Comparison of ENCODE assay signal across 16 cellular contexts in the genomic region with DNA sequence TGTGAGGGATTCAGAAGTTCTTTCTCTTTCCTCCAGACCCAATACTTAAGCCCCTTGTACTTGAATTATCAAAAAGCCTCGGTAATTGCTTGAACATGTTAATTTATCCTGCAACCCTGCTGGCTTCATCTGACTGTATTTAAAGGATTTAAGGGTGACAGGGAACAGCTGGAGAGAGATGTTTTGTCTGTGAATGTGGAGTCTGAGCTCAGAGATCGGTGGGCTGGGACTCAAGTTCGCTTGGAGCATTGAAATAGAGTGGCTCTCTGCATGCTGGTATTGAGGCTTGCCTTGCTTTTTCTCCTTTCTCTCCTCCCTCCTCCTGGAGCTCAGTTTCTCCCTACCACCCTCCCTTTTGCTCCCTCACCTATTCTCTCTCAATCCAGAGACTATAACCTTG.
DNase-seq lines count a peak whose midpoint lies in the region; ATAC-seq and TF ChIP-seq lines count a peak whose summit lies in the region.
"Had no signal": no experiment of that assay in that cellular context is flagged by ENCODE, and none has a peak within 500 bp of the region (broad histone marks: within the 10 kb centered on the region; RNA-seq: fewer than 3 reads in every experiment).

No MANE protein-coding gene starts in this region.

- H3K9ac ChIP-seq in H9 (ENCODE audit: extremely low read depth, insufficient read length, low read length) (no peak overlapping the region), neural progenitor cell (no peak overlapping the region)

- peak overlapping the region; percentile 36 for H2BK120ac ChIP-seq in H9 (ENCODE audit: low read depth, low read length, poor library complexity, severe bottlenecking)

- no peak overlapping the region for H4K8ac ChIP-seq in H9 (replicated peaks; ENCODE audit: insufficient read length, low read depth, low read length)

- H3K9me3 Mint-ChIP-seq in H9: no peaks in the 10 kb centered on the region
- peaks cover 0 to 3% (median 0%) of the 10 kb centered on the region in 5 experiments for H3K9me3 Mint-ChIP-seq in brain
- peaks cover 2% of the 10 kb centered on the region for H3K9me3 Mint-ChIP-seq in neural progenitor cell
- no peaks in the 10 kb centered on the region for H3K9me3 Mint-ChIP-seq in Calu3 (ENCODE audit: low read depth, unreplicated experiment)

- peak overlapping the region; percentile 29; the same call in 1 of the 2 replicates for H3K14ac ChIP-seq in H9 (ENCODE audit: insufficient read depth, low read length)

- H3K9me3 ChIP-seq in H9 (ENCODE audit: control insufficient read depth, low read depth, low read length) (no peaks in the 10 kb centered on the region), neural progenitor cell (ENCODE audit: low read depth) (no peaks in the 10 kb centered on the region)

- no peak overlapping the region for H2BK20ac ChIP-seq in H9 (ENCODE audit: low read depth, low read length, poor library complexity, severe bottlenecking)

- H3K4me1 ChIP-seq in H9 (ENCODE audit: insufficient read depth, low read length) (peaks cover 5% of the 10 kb centered on the region; the same call in 1 of the 2 replicates), neural progenitor cell (peaks cover 9% of the 10 kb centered on the region)

- no peak overlapping the region for H3K23ac ChIP-seq in H9 (ENCODE audit: insufficient read length, low read depth, low read length)

- no peaks in the 10 kb centered on the region for H3K79me2 ChIP-seq in H9 (ENCODE audit: insufficient read depth, low read length)
- H3K79me2 ChIP-seq in neural progenitor cell (ENCODE audit: low read depth): no peaks in the 10 kb centered on the region

- H3K18ac ChIP-seq in H9 (ENCODE audit: insufficient read length, low read depth, low read length): no peak overlapping the region

- no peaks in the 10 kb centered on the region; a peak in 1 of 7 replicates for H3K36me3 Mint-ChIP-seq in H9 (ENCODE audit: insufficient read depth in 1 of 3, low read depth in 3 of 3)
- H3K36me3 Mint-ChIP-seq in brain: no peaks in the 10 kb centered on the region
- no peaks in the 10 kb centered on the region for H3K36me3 Mint-ChIP-seq in neural progenitor cell
- H3K36me3 Mint-ChIP-seq in Calu3 (ENCODE audit: insufficient read depth, unreplicated experiment): no peaks in the 10 kb centered on the region

- H3K79me1 ChIP-seq in H9 (ENCODE audit: insufficient read depth, low read depth, low read length, poor library complexity, severe bottlenecking): no peaks in the 10 kb centered on the region

- H3K27me3 Mint-ChIP-seq in H9 (ENCODE audit: low read depth) (no peaks in the 10 kb centered on the region; the same call in none of the 2 replicates), brain (peaks cover 12% of the 10 kb centered on the region), neural progenitor cell (ENCODE audit: insufficient read depth, low read depth) (no peaks in the 10 kb centered on the region), Calu3 (ENCODE audit: unreplicated experiment) (no peaks in the 10 kb centered on the region)

- H3K4me3 Mint-ChIP-seq in H9 (peak overlapping the region; percentile 21 to 25; a peak in 4 of 5 replicates), brain (peak overlapping the region in 4 of 5 experiments; percentile 30 to 75 (median 56)), neural progenitor cell (peak overlapping the region; percentile 16), Calu3 (ENCODE audit: low read depth, unreplicated experiment) (no peak overlapping the region)

- CTCF ChIA-PET in Calu3 (lab: Charles Lee): interaction anchor here (0.7 kb wide), 2 partner anchors 129 to 132 kb away, joined by 4 to 7 read pairs; no protein-coding TSS in a partner anchor

- no peak for ATAC-seq in GM21619 (IDR thresholded peaks at IDR 0.05; ENCODE audit: unreplicated experiment)
- ATAC-seq: GM12878, HepG2 had no signal

- H3K27ac Mint-ChIP-seq in H9: peak overlapping the region; percentile 10 to 53 (median 30); a peak in 5 of 7 replicates
- peak overlapping the region in 3 of 5 experiments; percentile 28 to 95 (median 80) for H3K27ac Mint-ChIP-seq in brain
- no peak overlapping the region for H3K27ac Mint-ChIP-seq in neural progenitor cell
- no peak overlapping the region for H3K27ac Mint-ChIP-seq in Calu3 (ENCODE audit: unreplicated experiment)

- no peak overlapping the region for H4K5ac ChIP-seq in H9 (ENCODE audit: insufficient read length, low read depth, low read length)

- BruUV-seq in Calu3 (replicated peaks; lab: Mats Ljungman, UMichigan): no TSS peak

- intact Hi-C loops in Calu3 (cut with micrococcal nuclease; ENCODE audit: unreplicated experiment): loop anchor here (5.0 kb wide), 2 partner anchors 133 to 168 kb away; no protein-coding TSS in a partner anchor

- peaks cover 19 to 26% of the 10 kb centered on the region in 2 experiments for H3K4me1 Mint-ChIP-seq in H9
- H3K4me1 Mint-ChIP-seq in brain: peaks cover 13% of the 10 kb centered on the region
- H3K4me1 Mint-ChIP-seq in neural progenitor cell: peaks cover 20% of the 10 kb centered on the region
- H3K4me1 Mint-ChIP-seq in Calu3 (ENCODE audit: low read depth, unreplicated experiment): peaks cover 51% of the 10 kb centered on the region

- H3K4ac ChIP-seq in H9 (ENCODE audit: low read depth, low read length): no peak overlapping the region

- peak; percentile 66 for DNase-seq in D341Med (ENCODE audit: low spot score)
- DNase-seq in H9: no peak
- peak; percentile 12 for DNase-seq in neural progenitor cell (ENCODE audit: low spot score)
- DNase-seq in activated effector memory CD4-positive, alpha-beta T cell treated with anti-CD3 and anti-CD28 coated beads, Interleukin-2, amount 50 U/mL, for 16 hours: no peak
- no peak for DNase-seq in Calu3
- DNase-seq: GDM1; KG1; NCI-H1694 treated with DMSO at 0.1 percent for 48 hours; NCI-H2171; NK-92 treated with Interleukin-12 subunit alpha and Interleukin-12 subunit beta, amount 100 ng/mL, for 24 hours; RPMI8226; SIG-M5 had no signal

- H2BK15ac ChIP-seq in H9 (ENCODE audit: low read depth, low read length): no peak overlapping the region

- no peaks in the 10 kb centered on the region for H3K36me3 ChIP-seq in neural progenitor cell

- no peak overlapping the region for H3K27ac ChIP-seq in H9 (ENCODE audit: insufficient read length, low read depth, low read length)
- H3K27ac ChIP-seq in neural progenitor cell: no peak overlapping the region

- TF ChIP-seq CTCF in H9 (conservative IDR thresholded peaks at IDR 0.05) (no peak), brain (conservative IDR thresholded peaks at IDR 0.05) (no peak), neural progenitor cell (IDR thresholded peaks at IDR 0.05) (no peak), Calu3 (IDR thresholded peaks at IDR 0.05; ENCODE audit: unreplicated experiment) (no peak)

- H4K20me1 ChIP-seq in H9 (ENCODE audit: control insufficient read depth, insufficient read depth, insufficient read length) (no peaks in the 10 kb centered on the region), neural progenitor cell (ENCODE audit: low read depth) (no peaks in the 10 kb centered on the region)

- H2AFZ ChIP-seq in H9 (ENCODE audit: low read length) (peak overlapping the region; percentile 82), neural progenitor cell (replicated peaks) (peak overlapping the region; percentile 39)

- H3K23me2 ChIP-seq in H9 (ENCODE audit: insufficient read length, low read depth, low read length, poor library complexity, severe bottlenecking): no peaks in the 10 kb centered on the region

- no peak overlapping the region for H2BK5ac ChIP-seq in H9 (ENCODE audit: insufficient read length, low read length)

- peak overlapping the region; percentile 39 for H3K4me2 ChIP-seq in H9 (ENCODE audit: insufficient read depth, insufficient read length, low read length)
- H3K4me2 ChIP-seq in neural progenitor cell: peak overlapping the region; percentile 17

- H4K91ac ChIP-seq in H9 (ENCODE audit: insufficient read length, low read depth, low read length): no peak overlapping the region

- H2BK12ac ChIP-seq in H9 (ENCODE audit: insufficient read length, low read depth, low read length): no peak overlapping the region

- peaks cover 10% of the 10 kb centered on the region for H3F3A ChIP-seq in neural progenitor cell (ENCODE audit: low read depth)

- no peak overlapping the region for H3K56ac ChIP-seq in H9 (ENCODE audit: insufficient read length, low read depth, low read length)

- WGBS in H9 (ENCODE audit: extremely low coverage, insufficient read length, low lambda C conversion rate): no CpG with 5 or more reads among the region's 3 CpGs

- H3K27me3 ChIP-seq in H9 (ENCODE audit: insufficient read depth, low read length) (no peaks in the 10 kb centered on the region), neural progenitor cell (no peaks in the 10 kb centered on the region)

- no peak overlapping the region for H3T11ph ChIP-seq in H9 (ENCODE audit: low read length)

- H3K4me3 ChIP-seq in neural progenitor cell: no peak overlapping the region
- H3K4me3 ChIP-seq: GM12878 had no signal

- no peak overlapping the region for H2AK5ac ChIP-seq in H9 (ENCODE audit: insufficient read length, low read length)

Comparison
In these comparisons a context has a peak if more than half of its experiments do, and no peak if none do; other contexts are left out.
1. DNase-seq: peak in D341Med (single experiment) and neural progenitor cell (single experiment); none in H9 (single experiment), activated effector memory CD4-positive, alpha-beta T cell treated with anti-CD3 and anti-CD28 coated beads, Interleukin-2, amount 50 U/mL, for 16 hours (single experiment) and Calu3 (single experiment).
2. H3K27ac Mint-ChIP-seq: peak in H9 (3 of 3) and brain (3 of 5); none in neural progenitor cell (single experiment) and Calu3 (single experiment).